ENCODE assay signal across 23 cellular contexts in the genomic region with DNA sequence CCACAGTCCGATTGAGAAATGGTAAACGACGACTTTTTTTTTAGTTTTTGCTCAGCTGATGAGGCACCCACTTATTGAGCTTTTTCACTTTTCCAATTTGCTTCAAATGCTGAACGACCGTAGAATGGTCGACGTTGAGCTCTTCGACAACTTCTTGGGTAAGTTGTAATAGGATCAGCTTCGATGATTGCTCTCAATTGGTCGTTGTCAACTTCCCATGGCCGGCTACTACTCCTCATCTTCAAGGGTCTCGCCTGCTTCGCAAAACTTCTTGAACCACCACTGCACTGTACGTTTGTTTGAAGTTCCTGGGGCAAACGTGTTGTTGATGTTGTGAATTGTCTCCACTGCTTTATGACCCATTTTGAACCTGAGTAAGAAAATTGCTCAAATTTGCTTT.
"Had no signal": no experiment of that assay in that cellular context is flagged by ENCODE, and none has a peak within 500 bp of the region (broad histone marks: within the 10 kb centered on the region; RNA-seq: fewer than 3 reads in every experiment).

No MANE protein-coding gene starts in this region.

- ATAC-seq: activated CD8-positive, alpha-beta T cell treated with anti-CD3 and anti-CD28 coated beads, Interleukin-2, amount 10 ng/mL, durations not matched to agents 7 days and 5 days; Panc1 had no signal

- H3K9me3 Mint-ChIP-seq: activated naive CD4-positive, alpha-beta T cell treated with anti-CD3 and anti-CD28 coated beads, Interleukin-2, amount 50 U/mL, for 24 hours; activated T-helper 1 cell treated with anti-CD3 and anti-CD28 coated beads, Interleukin-12 subunit alpha, Interleukin-12 subunit beta, Interleukin-2, Interleukin-4 antibody, amounts not matched to agents 30 ng/mL and 10 ng/mL and 1 ng/mL, durations not matched to agents 14 hours and 24 hours and 36 hours had no signal

- H3K27me3 Mint-ChIP-seq: activated naive CD4-positive, alpha-beta T cell treated with anti-CD3 and anti-CD28 coated beads, Interleukin-2, amount 50 U/mL, for 24 hours had no signal

- H3K4me3 Mint-ChIP-seq: activated CD8-positive, alpha-beta T cell treated with anti-CD3 and anti-CD28 coated beads, Interleukin-2, amount 10 ng/mL, durations not matched to agents 7 days and 5 days; activated naive CD4-positive, alpha-beta T cell treated with anti-CD3 and anti-CD28 coated beads, Interleukin-2, amount 50 U/mL, for 24 hours; activated T-helper 1 cell treated with anti-CD3 and anti-CD28 coated beads, Interleukin-12 subunit alpha, Interleukin-12 subunit beta, Interleukin-2, Interleukin-4 antibody, amounts not matched to agents 30 ng/mL and 10 ng/mL and 1 ng/mL, durations not matched to agents 14 hours and 24 hours and 36 hours had no signal

- H3K27ac Mint-ChIP-seq: activated CD8-positive, alpha-beta T cell treated with anti-CD3 and anti-CD28 coated beads, Interleukin-2, amount 10 ng/mL, durations not matched to agents 7 days and 5 days; activated naive CD4-positive, alpha-beta T cell treated with anti-CD3 and anti-CD28 coated beads, Interleukin-2, amount 50 U/mL, for 24 hours had no signal

- DNase-seq: activated CD4-positive, alpha-beta T cell treated with anti-CD3 and anti-CD28 coated beads for 4 hours; activated CD4-positive, alpha-beta T cell treated with anti-CD3 and anti-CD28 coated beads, Interleukin-2, amount 50 U/mL, for 4 hours; activated CD8-positive, alpha-beta T cell treated with anti-CD3 and anti-CD28 coated beads, Interleukin-2, amount 10 ng/mL, durations not matched to agents 7 days and 5 days; activated effector memory CD4-positive, alpha-beta T cell treated with Interleukin-2 at 50 U/mL for 16 hours; activated naive CD4-positive, alpha-beta T cell; aorta; central memory CD4-positive, alpha-beta T cell; MM.1S; NCI-H1105; NCI-H1436; NCI-H187; NCI-H2081; NCI-H510A treated with DMSO at 0.1 percent for 48 hours; NCI-H69; NK-92 treated with Interleukin-12 subunit alpha and Interleukin-12 subunit beta, amount 100 ng/mL, for 24 hours; OCI-M1; Right ventricle myocardium superior; RPMI8226; SJCRH30; SK-N-SH had no signal
